18 cellular contexts compared by ENCODE assay signal in genomic region chr3:32184187-32184730, GRCh38.
"Had no signal": no experiment of that assay in that cellular context is flagged by ENCODE, and none has a peak within 500 bp of the region (broad histone marks: within the 10 kb centered on the region; RNA-seq: fewer than 3 reads in every experiment).

No MANE protein-coding gene starts in this region.

- H3K4me3 Mint-ChIP-seq: activated B cell treated with CpG ODN at 0.5 μM for 24 hours; activated CD4-positive, alpha-beta T cell treated with anti-CD3 and anti-CD28 coated beads for 36 hours; activated naive CD8-positive, alpha-beta T cell; activated T-cell treated with anti-CD3 and anti-CD28 coated beads, Interleukin-2, amount 50 U/mL, for 4 hours; natural killer cell; stimulated activated naive CD8-positive, alpha-beta T cell treated with anti-CD3 and anti-CD28 coated beads, Interleukin-15, amount 100 ng/mL, for 72 hours; T-helper 17 cell had no signal

- H3K4me1 Mint-ChIP-seq: activated CD4-positive, alpha-beta T cell treated with anti-CD3 and anti-CD28 coated beads for 36 hours; natural killer cell; stimulated activated naive CD8-positive, alpha-beta T cell treated with anti-CD3 and anti-CD28 coated beads, Interleukin-15, amount 100 ng/mL, for 72 hours had no signal

- DNase-seq: activated B cell treated with CpG ODN at 0.5 μM for 24 hours; activated CD4-positive, alpha-beta T cell treated with anti-CD3 and anti-CD28 coated beads for 36 hours; activated CD4-positive, alpha-beta T cell treated with anti-CD3 and anti-CD28 coated beads, Interleukin-2, amount 50 U/mL, for 48 hours; activated CD8-positive, alpha-beta memory T cell treated with anti-CD3 and anti-CD28 coated beads, Interleukin-2, amount 50 U/mL, for 48 hours; activated naive CD4-positive, alpha-beta T cell; activated T-cell treated with anti-CD3 and anti-CD28 coated beads, Interleukin-2, amount 50 U/mL, for 4 hours; adrenal gland; cortex of kidney; left lung; midbrain; natural killer cell; right cardiac atrium; stimulated activated CD4-positive, alpha-beta T cell treated with anti-CD3 and anti-CD28 coated beads, Interleukin-12 subunit alpha, Interleukin-12 subunit beta, amount 100 ng/mL, for 4 hours; stimulated activated CD4-positive, alpha-beta T cell treated with anti-CD3 and anti-CD28 coated beads, Interleukin-4, amount 100 ng/mL, for 4 hours; stimulated activated naive CD8-positive, alpha-beta T cell treated with anti-CD3 and anti-CD28 coated beads, Interleukin-15, amount 100 ng/mL, for 72 hours; T-helper 17 cell had no signal

- H3K27ac Mint-ChIP-seq: activated B cell treated with CpG ODN at 0.5 μM for 24 hours; activated CD4-positive, alpha-beta T cell treated with anti-CD3 and anti-CD28 coated beads for 36 hours; activated naive CD8-positive, alpha-beta T cell; activated T-helper 2 cell treated with anti-CD3 and anti-CD28 coated beads, Interferon-gamma antibody, Interleukin-2, Interleukin-4, amounts not matched to agents 10 μg/mL and 5 μg/mL and 100 μg/mL, durations not matched to agents 14 hours and 24 hours and 36 hours; natural killer cell; stimulated activated naive CD8-positive, alpha-beta T cell treated with anti-CD3 and anti-CD28 coated beads, Interleukin-15, amount 100 ng/mL, for 72 hours; T-helper 17 cell had no signal

- H3K9me3 Mint-ChIP-seq: activated B cell treated with CpG ODN at 0.5 μM for 24 hours; activated T-cell treated with anti-CD3 and anti-CD28 coated beads, Interleukin-2, amount 50 U/mL, for 4 hours; activated T-helper 2 cell treated with anti-CD3 and anti-CD28 coated beads, Interferon-gamma antibody, Interleukin-2, Interleukin-4, amounts not matched to agents 10 μg/mL and 5 μg/mL and 100 μg/mL, durations not matched to agents 14 hours and 24 hours and 36 hours; natural killer cell; stimulated activated naive CD8-positive, alpha-beta T cell treated with anti-CD3 and anti-CD28 coated beads, Interleukin-15, amount 100 ng/mL, for 72 hours had no signal

- ATAC-seq: activated CD4-positive, alpha-beta T cell treated with anti-CD3 and anti-CD28 coated beads for 36 hours; activated T-cell treated with anti-CD3 and anti-CD28 coated beads, Interleukin-2, amount 50 U/mL, for 4 hours; left lung; natural killer cell; right cardiac atrium; stimulated activated naive CD8-positive, alpha-beta T cell treated with anti-CD3 and anti-CD28 coated beads, Interleukin-15, amount 100 ng/mL, for 72 hours; T-helper 17 cell had no signal

- H3K36me3 Mint-ChIP-seq: activated naive CD8-positive, alpha-beta T cell; natural killer cell had no signal
